37 cellular contexts compared by ENCODE assay signal in genomic region chr11:18912883-18913282, GRCh38. TPM values are rescaled to one million over a fixed set of nuclear protein-coding genes. Genes with fewer than 3 reads are reported as not detected.
"Had no signal": no experiment of that assay in that cellular context is flagged by ENCODE, and none has a peak within 500 bp of the region (broad histone marks: within the 10 kb centered on the region; RNA-seq: fewer than 3 reads in every experiment).

No MANE protein-coding gene starts in this region.

- H3K36me3 ChIP-seq: adrenal gland, esophagus squamous epithelium, gastroesophageal sphincter had no signal

- H3K4me3 ChIP-seq: adrenal gland, body of pancreas, esophagus squamous epithelium, gastroesophageal sphincter had no signal

- H3K4me1 Mint-ChIP-seq: activated CD8-positive, alpha-beta memory T cell treated with anti-CD3 and anti-CD28 coated beads, Interleukin-2, amount 10 ng/mL, durations not matched to agents 7 days and 5 days; activated naive CD4-positive, alpha-beta T cell treated with anti-CD3 and anti-CD28 coated beads, Interleukin-2, amount 50 U/mL, for 24 hours; activated naive CD8-positive, alpha-beta T cell treated with anti-CD3 and anti-CD28 coated beads for 36 hours; activated naive CD8-positive, alpha-beta T cell treated with anti-CD3 and anti-CD28 coated beads, Interleukin-2, amount 50 U/mL, for 24 hours had no signal

- H3K27me3 ChIP-seq: adrenal gland, body of pancreas, gastroesophageal sphincter had no signal

- H3K9me3 Mint-ChIP-seq: activated CD4-positive, alpha-beta memory T cell treated with anti-CD3 and anti-CD28 coated beads for 36 hours; activated naive CD4-positive, alpha-beta T cell treated with anti-CD3 and anti-CD28 coated beads for 36 hours; activated naive CD4-positive, alpha-beta T cell treated with anti-CD3 and anti-CD28 coated beads, Interleukin-2, amount 50 U/mL, for 24 hours; activated naive CD8-positive, alpha-beta T cell treated with anti-CD3 and anti-CD28 coated beads for 36 hours; activated naive CD8-positive, alpha-beta T cell treated with anti-CD3 and anti-CD28 coated beads, Interleukin-2, amount 50 U/mL, for 24 hours; activated T-helper 1 cell treated with anti-CD3 and anti-CD28 coated beads, Interleukin-12 subunit alpha, Interleukin-12 subunit beta, Interleukin-2, Interleukin-4 antibody, amounts not matched to agents 30 ng/mL and 10 ng/mL and 1 ng/mL, durations not matched to agents 14 hours and 24 hours and 36 hours; activated T-helper 2 cell treated with anti-CD3 and anti-CD28 coated beads, Interferon-gamma antibody, Interleukin-2, Interleukin-4, amounts not matched to agents 10 μg/mL and 5 μg/mL and 100 μg/mL, durations not matched to agents 14 hours and 24 hours and 36 hours had no signal

- H3K27ac ChIP-seq: adrenal gland, body of pancreas, epithelial cell of prostate, esophagus squamous epithelium, gastroesophageal sphincter had no signal

- H3K36me3 Mint-ChIP-seq: activated CD4-positive, alpha-beta memory T cell treated with anti-CD3 and anti-CD28 coated beads for 36 hours; activated CD8-positive, alpha-beta memory T cell treated with anti-CD3 and anti-CD28 coated beads, Interleukin-2, amount 10 ng/mL, durations not matched to agents 7 days and 5 days; activated naive CD4-positive, alpha-beta T cell treated with anti-CD3 and anti-CD28 coated beads, Interleukin-2, amount 50 U/mL, for 24 hours; activated naive CD8-positive, alpha-beta T cell treated with anti-CD3 and anti-CD28 coated beads for 36 hours had no signal

- H3K4me1 ChIP-seq: adrenal gland, body of pancreas, esophagus squamous epithelium, gastroesophageal sphincter had no signal

- H3K4me3 Mint-ChIP-seq: activated CD4-positive, alpha-beta memory T cell treated with anti-CD3 and anti-CD28 coated beads for 36 hours; activated CD8-positive, alpha-beta memory T cell treated with anti-CD3 and anti-CD28 coated beads, Interleukin-2, amount 10 ng/mL, durations not matched to agents 7 days and 5 days; activated CD8-positive, alpha-beta T cell treated with anti-CD3 and anti-CD28 coated beads, Interleukin-2, amount 10 ng/mL, durations not matched to agents 7 days and 5 days; activated naive CD4-positive, alpha-beta T cell treated with anti-CD3 and anti-CD28 coated beads for 36 hours; activated naive CD4-positive, alpha-beta T cell treated with anti-CD3 and anti-CD28 coated beads, Interleukin-2, amount 50 U/mL, for 24 hours; activated naive CD8-positive, alpha-beta T cell treated with anti-CD3 and anti-CD28 coated beads for 36 hours; activated naive CD8-positive, alpha-beta T cell treated with anti-CD3 and anti-CD28 coated beads, Interleukin-2, amount 50 U/mL, for 24 hours; activated T-helper 1 cell treated with anti-CD3 and anti-CD28 coated beads, Interleukin-12 subunit alpha, Interleukin-12 subunit beta, Interleukin-2, Interleukin-4 antibody, amounts not matched to agents 30 ng/mL and 10 ng/mL and 1 ng/mL, durations not matched to agents 14 hours and 24 hours and 36 hours; effector memory CD8-positive, alpha-beta T cell had no signal

- H3K9me3 ChIP-seq: adrenal gland, body of pancreas, esophagus squamous epithelium, gastroesophageal sphincter had no signal

- DNase-seq: activated CD4-positive, alpha-beta memory T cell treated with anti-CD3 and anti-CD28 coated beads for 36 hours; activated CD4-positive, alpha-beta T cell treated with anti-CD3 and anti-CD28 coated beads for 48 hours; activated CD4-positive, alpha-beta T cell treated with anti-CD3 and anti-CD28 coated beads, Interleukin-2, amount 50 U/mL, for 1 hour; activated CD8-positive, alpha-beta memory T cell treated with anti-CD3 and anti-CD28 coated beads, Interleukin-2, amount 10 ng/mL, durations not matched to agents 7 days and 5 days; activated CD8-positive, alpha-beta memory T cell treated with anti-CD3 and anti-CD28 coated beads, Interleukin-2, amount 50 U/mL, for 4 hours; activated CD8-positive, alpha-beta T cell treated with anti-CD3 and anti-CD28 coated beads, Interleukin-2, amount 10 ng/mL, durations not matched to agents 7 days and 5 days; activated effector memory CD4-positive, alpha-beta T cell treated with anti-CD3 and anti-CD28 coated beads, Interleukin-2, amount 50 U/mL, for 16 hours; activated naive CD4-positive, alpha-beta T cell treated with anti-CD3 and anti-CD28 coated beads for 36 hours; activated naive CD8-positive, alpha-beta T cell treated with anti-CD3 and anti-CD28 coated beads for 36 hours; activated naive CD8-positive, alpha-beta T cell treated with anti-CD3 and anti-CD28 coated beads, Interleukin-2, amount 50 U/mL, for 24 hours; activated T-cell treated with anti-CD3 and anti-CD28 coated beads, Interleukin-2, amount 50 U/mL, for 1 hour; activated T-cell treated with anti-CD3 and anti-CD28 coated beads, Interleukin-2, amount 50 U/mL, for 48 hours; adrenal gland; amygdala; aorta; body of pancreas; caudate nucleus; cortex of kidney; dermis blood vessel endothelial cell; effector CD4-positive, alpha-beta T cell; effector memory CD8-positive, alpha-beta T cell; esophagus squamous epithelium; foreskin melanocyte; T-helper 2 cell had no signal

- H3K27ac Mint-ChIP-seq: activated CD4-positive, alpha-beta memory T cell treated with anti-CD3 and anti-CD28 coated beads for 36 hours; activated CD8-positive, alpha-beta memory T cell treated with anti-CD3 and anti-CD28 coated beads, Interleukin-2, amount 10 ng/mL, durations not matched to agents 7 days and 5 days; activated CD8-positive, alpha-beta T cell treated with anti-CD3 and anti-CD28 coated beads, Interleukin-2, amount 10 ng/mL, durations not matched to agents 7 days and 5 days; activated naive CD4-positive, alpha-beta T cell treated with anti-CD3 and anti-CD28 coated beads for 36 hours; activated naive CD4-positive, alpha-beta T cell treated with anti-CD3 and anti-CD28 coated beads, Interleukin-2, amount 50 U/mL, for 24 hours; activated naive CD8-positive, alpha-beta T cell treated with anti-CD3 and anti-CD28 coated beads for 36 hours; activated naive CD8-positive, alpha-beta T cell treated with anti-CD3 and anti-CD28 coated beads, Interleukin-2, amount 50 U/mL, for 24 hours; activated T-helper 1 cell treated with anti-CD3 and anti-CD28 coated beads, Interleukin-12 subunit alpha, Interleukin-12 subunit beta, Interleukin-2, Interleukin-4 antibody, amounts not matched to agents 30 ng/mL and 10 ng/mL and 1 ng/mL, durations not matched to agents 14 hours and 24 hours and 36 hours; activated T-helper 2 cell treated with anti-CD3 and anti-CD28 coated beads, Interferon-gamma antibody, Interleukin-2, Interleukin-4, amounts not matched to agents 10 μg/mL and 5 μg/mL and 100 μg/mL, durations not matched to agents 14 hours and 24 hours and 36 hours; effector memory CD8-positive, alpha-beta T cell had no signal

RNA-seq across cellular contexts. Expression of gene MRGPRX1, which starts 26.3 kb away (rescaled TPM):
- total RNA-seq: activated CD4-positive, alpha-beta memory T cell treated with anti-CD3 and anti-CD28 coated beads for 36 hours; activated CD8-positive, alpha-beta memory T cell treated with anti-CD3 and anti-CD28 coated beads for 36 hours; activated CD8-positive, alpha-beta memory T cell treated with anti-CD3 and anti-CD28 coated beads, Interleukin-2, amount 10 ng/mL, durations not matched to agents 7 days and 5 days; activated CD8-positive, alpha-beta T cell treated with anti-CD3 and anti-CD28 coated beads, Interleukin-2, amount 10 ng/mL, durations not matched to agents 7 days and 5 days; activated naive CD4-positive, alpha-beta T cell treated with anti-CD3 and anti-CD28 coated beads for 36 hours; activated naive CD8-positive, alpha-beta T cell treated with anti-CD3 and anti-CD28 coated beads for 36 hours; activated T-helper 1 cell treated with anti-CD3 and anti-CD28 coated beads, Interleukin-12 subunit alpha, Interleukin-12 subunit beta, Interleukin-2, Interleukin-4 antibody, amounts not matched to agents 30 ng/mL and 10 ng/mL and 1 ng/mL, durations not matched to agents 14 hours and 24 hours and 36 hours; activated T-helper 2 cell treated with anti-CD3 and anti-CD28 coated beads, Interferon-gamma antibody, Interleukin-2, Interleukin-4, amounts not matched to agents 10 μg/mL and 5 μg/mL and 100 μg/mL, durations not matched to agents 14 hours and 24 hours and 36 hours; adrenal gland; aorta; body of pancreas; chondrocyte; dermis blood vessel endothelial cell; endothelial cell of umbilical vein; esophagus squamous epithelium; fibroblast of lung; fibroblast of villous mesenchyme; gastroesophageal sphincter; glomerular endothelial cell; T-helper 1 cell treated with Interleukin-12 subunit alpha and Interleukin-12 subunit beta and Interleukin-4 antibody, amounts not matched to agents 30 ng/mL and 1 ng/mL, for 36 hours had no signal
- polyA plus RNA-seq: adrenal gland, aorta, endothelial cell of umbilical vein, esophagus, fibroblast of lung had no signal
